21 cellular contexts compared by ENCODE assay signal in the genomic region with DNA sequence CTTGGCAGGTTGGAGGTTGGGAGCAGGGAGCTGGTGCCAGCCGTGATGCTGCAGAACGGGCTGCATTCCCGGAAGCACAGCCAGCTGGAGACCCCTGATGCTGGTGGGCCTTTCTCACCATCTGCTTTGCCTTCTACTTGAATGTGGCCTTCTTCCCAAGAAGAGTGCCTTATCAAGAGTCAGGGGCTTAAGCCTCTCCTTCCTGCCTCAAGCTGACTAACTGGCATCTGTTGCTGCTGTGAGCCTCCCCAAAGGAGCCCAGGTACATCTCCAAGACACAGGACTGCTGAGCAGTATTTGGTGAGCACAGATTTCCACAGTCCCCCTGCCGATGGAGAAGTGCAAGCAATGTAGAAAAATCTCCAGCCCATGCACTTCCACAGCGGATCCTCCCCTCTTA.
"Had no signal": no experiment of that assay in that cellular context is flagged by ENCODE, and none has a peak within 500 bp of the region (broad histone marks: within the 10 kb centered on the region; RNA-seq: fewer than 3 reads in every experiment).

No MANE protein-coding gene starts in this region.

- H3K27me3 ChIP-seq: body of pancreas, cardiac muscle cell, heart left ventricle, sigmoid colon had no signal

- H3K27ac ChIP-seq: body of pancreas, heart left ventricle, sigmoid colon, thoracic aorta had no signal

- H3K4me3 Mint-ChIP-seq: activated CD8-positive, alpha-beta T cell treated with anti-CD3 and anti-CD28 coated beads, Interleukin-2, amount 10 ng/mL, durations not matched to agents 7 days and 5 days; activated naive CD4-positive, alpha-beta T cell treated with anti-CD3 and anti-CD28 coated beads, Interleukin-2, amount 50 U/mL, for 24 hours; activated T-helper 1 cell treated with anti-CD3 and anti-CD28 coated beads, Interleukin-12 subunit alpha, Interleukin-12 subunit beta, Interleukin-2, Interleukin-4 antibody, amounts not matched to agents 30 ng/mL and 10 ng/mL and 1 ng/mL, durations not matched to agents 14 hours and 24 hours and 36 hours; memory B cell; nephron progenitor cell; T-helper 2 cell treated with Interferon-gamma antibody and Interleukin-4, amounts not matched to agents 5 μg/mL and 100 μg/mL, for 36 hours; type B pancreatic cell had no signal

- H3K4me3 ChIP-seq: body of pancreas, cardiac muscle cell, heart left ventricle, sigmoid colon, thoracic aorta had no signal

- H3K4me1 ChIP-seq: body of pancreas, sigmoid colon had no signal

- H3K9me3 ChIP-seq: body of pancreas, heart left ventricle, sigmoid colon, thoracic aorta had no signal

- H3K27me3 Mint-ChIP-seq: activated naive CD4-positive, alpha-beta T cell treated with anti-CD3 and anti-CD28 coated beads, Interleukin-2, amount 50 U/mL, for 24 hours; memory B cell; type B pancreatic cell had no signal

- H3K27ac Mint-ChIP-seq: activated CD8-positive, alpha-beta T cell treated with anti-CD3 and anti-CD28 coated beads, Interleukin-2, amount 10 ng/mL, durations not matched to agents 7 days and 5 days; activated naive CD4-positive, alpha-beta T cell treated with anti-CD3 and anti-CD28 coated beads, Interleukin-2, amount 50 U/mL, for 24 hours; activated T-helper 1 cell treated with anti-CD3 and anti-CD28 coated beads, Interleukin-12 subunit alpha, Interleukin-12 subunit beta, Interleukin-2, Interleukin-4 antibody, amounts not matched to agents 30 ng/mL and 10 ng/mL and 1 ng/mL, durations not matched to agents 14 hours and 24 hours and 36 hours; memory B cell; nephron progenitor cell; T-helper 2 cell treated with Interferon-gamma antibody and Interleukin-4, amounts not matched to agents 5 μg/mL and 100 μg/mL, for 36 hours; type B pancreatic cell had no signal

- H3K36me3 Mint-ChIP-seq: activated naive CD4-positive, alpha-beta T cell treated with anti-CD3 and anti-CD28 coated beads, Interleukin-2, amount 50 U/mL, for 24 hours; memory B cell; type B pancreatic cell had no signal

- DNase-seq: activated CD4-positive, alpha-beta T cell treated with anti-CD3 and anti-CD28 coated beads for 1 hour; activated CD4-positive, alpha-beta T cell treated with anti-CD3 and anti-CD28 coated beads, Interleukin-2, amount 50 U/mL, for 1 hour; activated CD8-positive, alpha-beta T cell treated with anti-CD3 and anti-CD28 coated beads, Interleukin-2, amount 10 ng/mL, durations not matched to agents 7 days and 5 days; activated gamma-delta T cell treated with Interleukin-2 at 50 U/mL for 16 hours; anterior cingulate cortex; body of pancreas; cortex of kidney; heart left ventricle; left colon; nephron progenitor cell; occipital lobe; sigmoid colon; stimulated activated CD4-positive, alpha-beta T cell treated with anti-CD3 and anti-CD28 coated beads, Interleukin-2, amount 100 ng/mL, for 48 hours; stimulated activated naive CD4-positive, alpha-beta T cell treated with Interleukin-2 at 50 U/mL for 16 hours had no signal

- H3K36me3 ChIP-seq: cardiac muscle cell, heart left ventricle, sigmoid colon, thoracic aorta had no signal

- H3K9me3 Mint-ChIP-seq: activated naive CD4-positive, alpha-beta T cell treated with anti-CD3 and anti-CD28 coated beads, Interleukin-2, amount 50 U/mL, for 24 hours; activated T-helper 1 cell treated with anti-CD3 and anti-CD28 coated beads, Interleukin-12 subunit alpha, Interleukin-12 subunit beta, Interleukin-2, Interleukin-4 antibody, amounts not matched to agents 30 ng/mL and 10 ng/mL and 1 ng/mL, durations not matched to agents 14 hours and 24 hours and 36 hours; memory B cell; nephron progenitor cell; T-helper 2 cell treated with Interferon-gamma antibody and Interleukin-4, amounts not matched to agents 5 μg/mL and 100 μg/mL, for 36 hours; type B pancreatic cell had no signal
